In the genomic region with DNA sequence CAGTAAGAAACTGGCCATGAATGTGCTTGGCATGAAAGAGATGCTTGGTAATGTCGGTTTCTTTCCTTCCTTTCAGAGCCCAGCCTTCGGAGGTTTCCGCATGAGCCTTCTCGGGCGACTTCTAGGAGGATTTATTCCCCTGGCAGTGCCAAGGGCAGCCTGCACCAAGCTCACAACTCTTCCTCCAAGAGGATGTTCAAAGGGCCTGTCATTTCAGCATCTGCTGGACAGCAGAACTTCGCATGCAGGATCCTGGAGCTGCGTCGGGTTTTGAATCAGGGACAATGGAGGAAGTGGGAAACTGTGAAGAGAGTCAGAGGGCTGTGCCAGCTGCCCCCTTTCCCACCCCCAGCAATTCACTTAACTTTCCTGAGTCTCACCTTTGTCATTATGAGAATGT, we compare ENCODE assay signal across 7 cellular contexts. TPM values are rescaled to one million over a fixed set of nuclear protein-coding genes. Genes with fewer than 3 reads are reported as not detected.
"Had no signal": no experiment of that assay in that cellular context is flagged by ENCODE, and none has a peak within 500 bp of the region (broad histone marks: within the 10 kb centered on the region; RNA-seq: fewer than 3 reads in every experiment).

No MANE protein-coding gene starts in this region.

- H3K36me3 ChIP-seq: HAP-1 had no signal

- DNase-seq: GOT3, H7, IMR-90, KG1 had no signal

- H3K4me3 ChIP-seq: HAP-1, K562 had no signal

- H3K9me3 ChIP-seq: HAP-1 had no signal

- ATAC-seq: HCT116, K562 had no signal

RNA-seq across cellular contexts. Expression of a gene that starts 21.3 kb away (rescaled TPM):
- total RNA-seq: H7, IMR-90 had no signal
- polyA plus RNA-seq: IMR-90 had no signal
